ENCODE assay signal across 14 cellular contexts in the genomic region with DNA sequence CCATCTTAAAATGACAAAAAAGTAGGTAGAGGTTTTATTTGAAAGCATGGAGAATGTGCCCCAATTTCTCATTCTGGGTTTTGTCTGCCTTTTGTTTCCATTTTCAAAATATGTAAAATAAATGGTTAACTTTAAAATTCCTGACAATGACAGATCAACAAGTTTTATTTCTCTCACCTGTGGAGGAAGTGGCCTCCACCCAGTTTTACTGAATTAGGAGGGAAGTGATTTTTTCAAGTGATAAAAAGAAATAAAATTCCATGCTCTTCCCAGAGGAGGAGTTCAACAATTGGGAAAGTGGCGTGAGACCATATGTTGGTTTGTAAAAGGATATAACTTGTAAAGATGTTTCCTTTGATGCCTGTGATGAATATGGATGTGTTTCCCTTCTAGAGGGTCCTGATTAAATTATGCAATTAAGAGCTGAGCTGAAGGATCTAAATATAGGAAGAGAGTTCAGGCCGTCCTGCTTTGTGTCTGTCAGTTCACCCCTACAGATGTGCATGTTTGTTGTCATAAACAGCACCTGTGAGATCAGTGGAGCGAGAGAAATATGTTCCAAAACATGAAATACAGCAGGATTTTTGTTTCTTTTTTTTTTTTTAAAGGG. TPM values are rescaled to one million over a fixed set of nuclear protein-coding genes. Genes with fewer than 3 reads are reported as not detected.
DNase-seq lines count a peak whose midpoint lies in the region; ATAC-seq and TF ChIP-seq lines count a peak whose summit lies in the region.
"Had no signal": no experiment of that assay in that cellular context is flagged by ENCODE, and none has a peak within 500 bp of the region (broad histone marks: within the 10 kb centered on the region; RNA-seq: fewer than 3 reads in every experiment).

No MANE protein-coding gene starts in this region.

- TF ChIP-seq CTCF in GM10248 (IDR thresholded peaks at IDR 0.05; ENCODE audit: control extremely low read depth, extremely low read depth, low read depth, missing control alignments) (no peak), omental fat pad (IDR thresholded peaks at IDR 0.05) (no peak), coronary artery (IDR thresholded peaks at IDR 0.05) (no peak)

- no peak overlapping the region for H3K27ac ChIP-seq in coronary artery

- CTCF ChIA-PET in GM10248 (lab: Yijun Ruan, JAX), result interaction anchor here (1.6 to 3.6 kb wide), 3 partner anchors 9 to 15 kb away, joined by 4 to 9 read pairs (median 6); no protein-coding TSS in a partner anchor

- no peak overlapping the region for H3K4me3 ChIP-seq in coronary artery
- H3K4me3 ChIP-seq: HAP-1 had no signal

- DNase-seq in GM10248 (ENCODE audit: extremely low spot score) (peak; percentile 26), dermis blood vessel endothelial cell (peak; percentile 93), NCI-H345 (lab: John Stamatoyannopoulos, UW) (no peak), omental fat pad (ENCODE audit: low spot score) (no peak), coronary artery (ENCODE audit: low spot score) (no peak)
- no peak for DNase-seq in NK-92 treated with Interleukin-12 subunit alpha and Interleukin-12 subunit beta, amount 100 ng/mL, for 24 hours (lab: John Stamatoyannopoulos, UW)
- DNase-seq: amniotic stem cell, erythroblast, GF-D8, NCI-H526 treated with DMSO at 0.1 percent for 48 hours, T-cell had no signal

- ATAC-seq in GM19452 (IDR thresholded peaks at IDR 0.05; ENCODE audit: unreplicated experiment) (peak; percentile 41), HG03025 (IDR thresholded peaks at IDR 0.05; ENCODE audit: low FRiP score, unreplicated experiment) (peak; percentile 44), omental fat pad (ENCODE audit: low FRiP score) (no peak)
- ATAC-seq: T-cell had no signal

- POLR2A ChIA-PET in GM10248 (lab: Yijun Ruan, JAX), result no interaction called here

RNA-seq across cellular contexts. Expression of a gene that starts 19.5 kb away (rescaled TPM):
- total RNA-seq in dermis blood vessel endothelial cell, result 127 and 186 TPM in 2 replicates
- 10 to 100 TPM; 13.9 to 59.4 (median 17.3) TPM for total RNA-seq in omental fat pad

Comparison
In these comparisons a context has a peak if more than half of its experiments do, and no peak if none do; other contexts are left out.
1. DNase-seq: peak in GM10248 (single experiment) and dermis blood vessel endothelial cell (single experiment); none in NK-92 treated with Interleukin-12 subunit alpha and Interleukin-12 subunit beta, amount 100 ng/mL, for 24 hours (single experiment), NCI-H345 (single experiment), omental fat pad (single experiment) and coronary artery (single experiment).